ENCODE assay signal across 2 cellular contexts in genomic region chr17:58176200-58176599, GRCh38.
TF ChIP-seq lines count a peak whose summit lies in the region.

No MANE protein-coding gene starts in this region.

TF ChIP-seq in A549, 52 proteins besides CTCF, POLR2A, EP300 and RAD21:
- TF ChIP-seq FOSL2 (IDR thresholded peaks at IDR 0.05) (no peak), FOSL2 (CRISPR knock-in tag; IDR thresholded peaks at IDR 0.05) (no peak), BCL3 (IDR thresholded peaks at IDR 0.05) (no peak), HOXB5 (CRISPR knock-in tag; IDR thresholded peaks at IDR 0.05) (no peak), CHD2 (IDR thresholded peaks at IDR 0.05; ENCODE audit: low read length, partially characterized antibody) (no peak), RFX5 (IDR thresholded peaks at IDR 0.05) (no peak), EHMT2 (IDR thresholded peaks at IDR 0.05; ENCODE audit: low read depth) (peak; percentile 59; the same call in 1 of the 2 replicates), NFE2L2 (conservative IDR thresholded peaks at IDR 0.05; ENCODE audit: low read length) (no peak)
- TF ChIP-seq, protein P1, sequence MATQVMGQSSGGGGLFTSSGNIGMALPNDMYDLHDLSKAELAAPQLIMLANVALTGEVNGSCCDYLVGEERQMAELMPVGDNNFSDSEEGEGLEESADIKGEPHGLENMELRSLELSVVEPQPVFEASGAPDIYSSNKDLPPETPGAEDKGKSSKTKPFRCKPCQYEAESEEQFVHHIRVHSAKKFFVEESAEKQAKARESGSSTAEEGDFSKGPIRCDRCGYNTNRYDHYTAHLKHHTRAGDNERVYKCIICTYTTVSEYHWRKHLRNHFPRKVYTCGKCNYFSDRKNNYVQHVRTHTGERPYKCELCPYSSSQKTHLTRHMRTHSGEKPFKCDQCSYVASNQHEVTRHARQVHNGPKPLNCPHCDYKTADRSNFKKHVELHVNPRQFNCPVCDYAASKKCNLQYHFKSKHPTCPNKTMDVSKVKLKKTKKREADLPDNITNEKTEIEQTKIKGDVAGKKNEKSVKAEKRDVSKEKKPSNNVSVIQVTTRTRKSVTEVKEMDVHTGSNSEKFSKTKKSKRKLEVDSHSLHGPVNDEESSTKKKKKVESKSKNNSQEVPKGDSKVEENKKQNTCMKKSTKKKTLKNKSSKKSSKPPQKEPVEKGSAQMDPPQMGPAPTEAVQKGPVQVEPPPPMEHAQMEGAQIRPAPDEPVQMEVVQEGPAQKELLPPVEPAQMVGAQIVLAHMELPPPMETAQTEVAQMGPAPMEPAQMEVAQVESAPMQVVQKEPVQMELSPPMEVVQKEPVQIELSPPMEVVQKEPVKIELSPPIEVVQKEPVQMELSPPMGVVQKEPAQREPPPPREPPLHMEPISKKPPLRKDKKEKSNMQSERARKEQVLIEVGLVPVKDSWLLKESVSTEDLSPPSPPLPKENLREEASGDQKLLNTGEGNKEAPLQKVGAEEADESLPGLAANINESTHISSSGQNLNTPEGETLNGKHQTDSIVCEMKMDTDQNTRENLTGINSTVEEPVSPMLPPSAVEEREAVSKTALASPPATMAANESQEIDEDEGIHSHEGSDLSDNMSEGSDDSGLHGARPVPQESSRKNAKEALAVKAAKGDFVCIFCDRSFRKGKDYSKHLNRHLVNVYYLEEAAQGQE (IDR thresholded peaks at IDR 0.05): peak; percentile 93

TF ChIP-seq in IMR-90, 13 proteins besides CTCF, POLR2A, EP300 and RAD21:
- TF ChIP-seq MAZ (IDR thresholded peaks at IDR 0.05; ENCODE audit: borderline replicate concordance, low read depth, low read length) (no peak), FOS (IDR thresholded peaks at IDR 0.05; ENCODE audit: low read depth, low read length) (no peak), NFE2L2 (IDR thresholded peaks at IDR 0.05; ENCODE audit: low read depth, low read length) (no peak), RFX5 (IDR thresholded peaks at IDR 0.05; ENCODE audit: low read depth, low read length) (no peak)
